ENCODE assay signal across 7 cellular contexts in genomic region chr1:208244584-208244916, GRCh38. TPM values are rescaled to one million over a fixed set of nuclear protein-coding genes. Genes with fewer than 3 reads are reported as not detected.
DNase-seq lines count a peak whose midpoint lies in the region; ATAC-seq and TF ChIP-seq lines count a peak whose summit lies in the region.

No MANE protein-coding gene starts in this region.

- H3K79me2 ChIP-seq in hepatocyte = peaks cover 32% of the 10 kb centered on the region

- H3K27ac ChIP-seq in VCaP (peak overlapping the region; percentile 92), hepatocyte (peak overlapping the region; percentile 68), spleen (peak overlapping the region; percentile 6 to 90 (median 82))

- intact Hi-C loops in spleen (cut with DNase I; ENCODE audit: low total_unique reads) = no loop called here

- TF ChIP-seq POLR2A in spleen (IDR thresholded peaks at IDR 0.05) = no peak

- in situ Hi-C loops in HAP-1 (cut with MboI; ENCODE audit: low sequenced_read_pairs) (no loop called here), GM13976 (cut with MboI; ENCODE audit: low sequenced_read_pairs, unreplicated experiment) (loop anchor here (10.0 kb wide), 2 partner anchors 110 to 230 kb away; no protein-coding TSS in a partner anchor)

- TF ChIP-seq CTCF in VCaP (conservative IDR thresholded peaks at IDR 0.05) (no peak), hepatocyte (IDR thresholded peaks at IDR 0.05; ENCODE audit: poor library complexity) (no peak), spleen (IDR thresholded peaks at IDR 0.05 in 8 of 11, conservative IDR thresholded peaks at IDR 0.05 in 3 of 11) (no peak), GM13976 (IDR thresholded peaks at IDR 0.05; ENCODE audit: borderline replicate concordance, control extremely low read depth, extremely low read depth, insufficient read depth, missing control alignments) (no peak)

- H3K4me1 ChIP-seq in HAP-1 (peaks cover 7% of the 10 kb centered on the region; the same call in 1 of the 2 replicates), hepatocyte (ENCODE audit: insufficient read depth) (peaks cover 23% of the 10 kb centered on the region), spleen (peaks cover 0 to 44% (median 23%) of the 10 kb centered on the region in 6 donors)

- H3K4me3 ChIP-seq in HAP-1 = peak overlapping the region; percentile 41
- peak overlapping the region; percentile 86 for H3K4me3 ChIP-seq in hepatocyte
- peak overlapping the region; percentile 60 to 87 (median 70) for H3K4me3 ChIP-seq in spleen

- DNase-seq in HAP-1 (ENCODE audit: low spot score in 2 of 2) (no peak), hepatocyte (ENCODE audit: low spot score) (no peak), spleen (no peak), GM13976 (ENCODE audit: low spot score) (no peak)

- H3K36me3 ChIP-seq in HAP-1 (replicated peaks) = no peaks in the 10 kb centered on the region
- H3K36me3 ChIP-seq in hepatocyte (replicated peaks; ENCODE audit: insufficient read depth, low read depth) = no peaks in the 10 kb centered on the region
- H3K36me3 ChIP-seq in spleen = no peaks in the 10 kb centered on the region

- H2AFZ ChIP-seq in hepatocyte = peak overlapping the region; percentile 6

- 7% methylated on average over 6 of the region's 11 CpGs for WGBS in hepatocyte (ENCODE audit: low lambda C conversion rate, missing lambda C conversion rate)
- WGBS in spleen, 5 donors = 0 to 3% (median 1%) methylated on average over 11 of the region's 11 CpGs

- H3K27me3 ChIP-seq in HAP-1 (ENCODE audit: low read depth) (peaks cover 22% of the 10 kb centered on the region), hepatocyte (no peaks in the 10 kb centered on the region), spleen (replicated peaks in 1 of 7) (peaks cover 0 to 49% (median 6%) of the 10 kb centered on the region in 7 donors)

- H3K9me2 ChIP-seq in hepatocyte (replicated peaks; ENCODE audit: insufficient read depth) = no peaks in the 10 kb centered on the region

- no peaks in the 10 kb centered on the region for H4K20me1 ChIP-seq in hepatocyte (ENCODE audit: insufficient read depth, poor library complexity, severe bottlenecking)

- no peaks in the 10 kb centered on the region for H3K9me3 ChIP-seq in HAP-1
- H3K9me3 ChIP-seq in hepatocyte (ENCODE audit: low read depth) = no peaks in the 10 kb centered on the region
- H3K9me3 ChIP-seq in spleen = no peaks in the 10 kb centered on the region

- H3K4me2 ChIP-seq in hepatocyte = peak overlapping the region; percentile 96

- ATAC-seq in HG02981 (IDR thresholded peaks at IDR 0.05; ENCODE audit: unreplicated experiment) (no peak), GM21367 (IDR thresholded peaks at IDR 0.05; ENCODE audit: unreplicated experiment) (no peak)

RNA-seq across cellular contexts. Expression of gene PLXNA2, which starts 0.4 kb away (rescaled TPM):
- total RNA-seq in hepatocyte (8.3 and 9.8 TPM in 2 replicates), spleen (10 to 100 TPM in 3 of 7 donors, 1 to 10 TPM in 4; 6.7 to 16.9 (median 8.2) TPM)
- polyA plus RNA-seq in hepatocyte (13.1 and 16.4 TPM in 2 replicates), spleen (1 to 10 TPM in 2 of 3 donors, under 1 TPM in 1; 0.93 to 2.1 (median 1.3) TPM)
